8 cellular contexts compared by ENCODE assay signal in genomic region chr18:58864146-58865008, GRCh38. TPM values are rescaled to one million over a fixed set of nuclear protein-coding genes. Genes with fewer than 3 reads are reported as not detected.
DNase-seq lines count a peak whose midpoint lies in the region; ATAC-seq and TF ChIP-seq lines count a peak whose summit lies in the region.

A gene with protein sequence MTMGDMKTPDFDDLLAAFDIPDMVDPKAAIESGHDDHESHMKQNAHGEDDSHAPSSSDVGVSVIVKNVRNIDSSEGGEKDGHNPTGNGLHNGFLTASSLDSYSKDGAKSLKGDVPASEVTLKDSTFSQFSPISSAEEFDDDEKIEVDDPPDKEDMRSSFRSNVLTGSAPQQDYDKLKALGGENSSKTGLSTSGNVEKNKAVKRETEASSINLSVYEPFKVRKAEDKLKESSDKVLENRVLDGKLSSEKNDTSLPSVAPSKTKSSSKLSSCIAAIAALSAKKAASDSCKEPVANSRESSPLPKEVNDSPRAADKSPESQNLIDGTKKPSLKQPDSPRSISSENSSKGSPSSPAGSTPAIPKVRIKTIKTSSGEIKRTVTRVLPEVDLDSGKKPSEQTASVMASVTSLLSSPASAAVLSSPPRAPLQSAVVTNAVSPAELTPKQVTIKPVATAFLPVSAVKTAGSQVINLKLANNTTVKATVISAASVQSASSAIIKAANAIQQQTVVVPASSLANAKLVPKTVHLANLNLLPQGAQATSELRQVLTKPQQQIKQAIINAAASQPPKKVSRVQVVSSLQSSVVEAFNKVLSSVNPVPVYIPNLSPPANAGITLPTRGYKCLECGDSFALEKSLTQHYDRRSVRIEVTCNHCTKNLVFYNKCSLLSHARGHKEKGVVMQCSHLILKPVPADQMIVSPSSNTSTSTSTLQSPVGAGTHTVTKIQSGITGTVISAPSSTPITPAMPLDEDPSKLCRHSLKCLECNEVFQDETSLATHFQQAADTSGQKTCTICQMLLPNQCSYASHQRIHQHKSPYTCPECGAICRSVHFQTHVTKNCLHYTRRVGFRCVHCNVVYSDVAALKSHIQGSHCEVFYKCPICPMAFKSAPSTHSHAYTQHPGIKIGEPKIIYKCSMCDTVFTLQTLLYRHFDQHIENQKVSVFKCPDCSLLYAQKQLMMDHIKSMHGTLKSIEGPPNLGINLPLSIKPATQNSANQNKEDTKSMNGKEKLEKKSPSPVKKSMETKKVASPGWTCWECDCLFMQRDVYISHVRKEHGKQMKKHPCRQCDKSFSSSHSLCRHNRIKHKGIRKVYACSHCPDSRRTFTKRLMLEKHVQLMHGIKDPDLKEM (N-terminal part only) (plus strand): TSS chr18:58864877. CDS start in a region left out here.

- DNase-seq in COR-L47 (lab: John Stamatoyannopoulos, UW) (peak; percentile 86), LHCN-M2 (ENCODE audit: low read depth) (peak; percentile 62), SK-N-DZ (ENCODE audit: low spot score) (peak; percentile 79), epithelial cell of esophagus (ENCODE audit: low read depth) (peak; percentile 77), tibial artery (peak; percentile 55 to 72)
- DNase-seq in effector CD8-positive, alpha-beta T cell (lab: John Stamatoyannopoulos, UW), result no peak

- intact Hi-C loops in tibial artery (cut with DNase I; ENCODE audit: low total_unique reads), result loop anchor here (10.0 kb wide), 1 partner anchor 130 kb away; no protein-coding TSS in a partner anchor

- H3K27ac ChIP-seq in mesodermal cell (ENCODE audit: low read depth, low read length, severe bottlenecking) (peak within 1 kb of the TSS; percentile 99), tibial artery (peak within 1 kb of the TSS; percentile 98 to 100)

- WGBS in mesodermal cell (ENCODE audit: insufficient coverage in 2 of 2), 2 experiments, result 6 to 7% methylated on average over 3 to 9 of the region's 17 CpGs

- H3K9me3 ChIP-seq in mesodermal cell (ENCODE audit: control insufficient read depth, low read length) (peaks cover 13% of the 10 kb centered on the region), tibial artery (no peaks in the 10 kb centered on the region)

- no peak for ATAC-seq in HG03457 (IDR thresholded peaks at IDR 0.05; ENCODE audit: unreplicated experiment)

- peaks cover 44% of the 10 kb centered on the region for H3K4me1 ChIP-seq in mesodermal cell (ENCODE audit: control insufficient read depth, insufficient read depth, low read length, poor library complexity, severe bottlenecking)
- peaks cover 0 to 95% (median 58%) of the 10 kb centered on the region in 4 donors for H3K4me1 ChIP-seq in tibial artery

- no peaks in the 10 kb centered on the region for H3K27me3 ChIP-seq in tibial artery

- TF ChIP-seq CTCF in epithelial cell of esophagus (IDR thresholded peaks at IDR 0.05; ENCODE audit: insufficient read depth, low read depth, low read length, missing control alignments) (no peak), tibial artery (IDR thresholded peaks at IDR 0.05) (no peak)

- H3K36me3 ChIP-seq in mesodermal cell (ENCODE audit: control insufficient read depth, insufficient read depth, low read length) (peaks cover 30% of the 10 kb centered on the region), tibial artery (peaks cover 8 to 12% (median 11%) of the 10 kb centered on the region in 3 donors)

- H3K4me3 ChIP-seq in epithelial cell of esophagus (ENCODE audit: low read length) (peak within 1 kb of the TSS; percentile 30), mesodermal cell (ENCODE audit: extremely low read depth, insufficient read depth, low read length, poor library complexity, severe bottlenecking) (peak within 1 kb of the TSS; percentile 41), tibial artery (peak within 1 kb of the TSS; percentile 52 to 63)

RNA-seq across cellular contexts. Expression of the gene that starts here (rescaled TPM):
- 32.7 and 33.5 TPM in 2 replicates for total RNA-seq in LHCN-M2 (2014; rRNA removed)
- 15.2 TPM for polyA plus RNA-seq in LHCN-M2 (2012)
- polyA plus RNA-seq in SK-N-DZ (2014; cell fraction: cytosol; rRNA removed), result 42.6 and 65.6 TPM in 2 replicates
- polyA plus RNA-seq in SK-N-DZ (2014; cell fraction: nucleus; rRNA removed), result 43.0 and 70.1 TPM in 2 replicates
- polyA plus RNA-seq in mesodermal cell (2013, experiment 1 of 2), result 103 TPM
- 94.7 TPM for polyA plus RNA-seq in mesodermal cell (2013, experiment 2 of 2)
